Comparison of ENCODE assay signal across 34 cellular contexts in genomic region chr2:151991010-151991409, GRCh38.
"Had no signal": no experiment of that assay in that cellular context is flagged by ENCODE, and none has a peak within 500 bp of the region (broad histone marks: within the 10 kb centered on the region; RNA-seq: fewer than 3 reads in every experiment).

No MANE protein-coding gene starts in this region.

- H3K27me3 ChIP-seq: MG63 had no signal

- H3K9me3 ChIP-seq: MG63 had no signal

- H3K36me3 ChIP-seq: MG63 had no signal

- H3K4me3 ChIP-seq: MG63 had no signal

- DNase-seq: Karpas-422, Kasumi-1, MG63, MM.1S, MV-4-11, NCI-H1048, NCI-H1092, NCI-H1092 treated with DMSO at 0.1 percent for 48 hours, NCI-H1105, NCI-H1105 treated with DMSO at 0.1 percent for 48 hours, NCI-H1417, NCI-H1417 treated with DMSO at 0.1 percent for 48 hours, NCI-H1436, NCI-H1436 treated with DMSO at 0.1 percent for 48 hours, NCI-H146, NCI-H1694, NCI-H1694 treated with DMSO at 0.1 percent for 48 hours, NCI-H187, NCI-H187 treated with DMSO at 0.1 percent for 48 hours, NCI-H1930, NCI-H2029, NCI-H2029 treated with DMSO at 0.1 percent for 48 hours, NCI-H2081, NCI-H2081 treated with DMSO at 0.1 percent for 48 hours, NCI-H2107, NCI-H2171, NCI-H2171 treated with DMSO at 0.1 percent for 48 hours, NCI-H2227 treated with DMSO at 0.1 percent for 48 hours, NCI-H226, NCI-H345, NCI-H446, NCI-H446 treated with DMSO at 0.1 percent for 48 hours, NCI-H510A, NCI-H510A treated with DMSO at 0.1 percent for 48 hours had no signal
